Comparison of ENCODE assay signal across 1 cellular context in genomic region chr11:78290293-78291176, GRCh38.
TF ChIP-seq lines count a peak whose summit lies in the region.

No MANE protein-coding gene starts in this region.

TF ChIP-seq in K562, 482 proteins besides CTCF, POLR2A, EP300 and RAD21 (continued from another document and continues in another):
- no peak for TF ChIP-seq ZNF232 (CRISPR knock-in tag; IDR thresholded peaks at IDR 0.05)
- peak; percentile 74 for TF ChIP-seq GABPA (tag; conservative IDR thresholded peaks at IDR 0.05; ENCODE audit: low read depth)
- peak; percentile 67 for TF ChIP-seq NFRKB (IDR thresholded peaks at IDR 0.05; ENCODE audit: low read depth)
- no peak for TF ChIP-seq ZNF785 (CRISPR knock-in tag; IDR thresholded peaks at IDR 0.05)
- no peak for TF ChIP-seq TCF7L2 (IDR thresholded peaks at IDR 0.05; ENCODE audit: low read depth, low read length)
- TF ChIP-seq HNRNPK (IDR thresholded peaks at IDR 0.05; ENCODE audit: low read depth, low read length, poor library complexity, severe bottlenecking): no peak
- no peak for TF ChIP-seq CHD1 (IDR thresholded peaks at IDR 0.05; ENCODE audit: low read length)
- TF ChIP-seq FOXA1 (IDR thresholded peaks at IDR 0.05; ENCODE audit: borderline replicate concordance): no peak
- TF ChIP-seq DLX4 (CRISPR knock-in tag; IDR thresholded peaks at IDR 0.05): no peak
- TF ChIP-seq, protein P1, sequence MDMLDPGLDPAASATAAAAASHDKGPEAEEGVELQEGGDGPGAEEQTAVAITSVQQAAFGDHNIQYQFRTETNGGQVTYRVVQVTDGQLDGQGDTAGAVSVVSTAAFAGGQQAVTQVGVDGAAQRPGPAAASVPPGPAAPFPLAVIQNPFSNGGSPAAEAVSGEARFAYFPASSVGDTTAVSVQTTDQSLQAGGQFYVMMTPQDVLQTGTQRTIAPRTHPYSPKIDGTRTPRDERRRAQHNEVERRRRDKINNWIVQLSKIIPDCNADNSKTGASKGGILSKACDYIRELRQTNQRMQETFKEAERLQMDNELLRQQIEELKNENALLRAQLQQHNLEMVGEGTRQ (CRISPR knock-in tag; IDR thresholded peaks at IDR 0.05): no peak
- peak; percentile 58; the same call in 1 of the 2 replicates for TF ChIP-seq PTRF (tag; IDR thresholded peaks at IDR 0.05)
- TF ChIP-seq HMGN3 (IDR thresholded peaks at IDR 0.05; ENCODE audit: borderline replicate concordance, extremely low read depth, insufficient read length, low read depth, low read length): peak; percentile 61
- no peak for TF ChIP-seq PHF8 (IDR thresholded peaks at IDR 0.05; ENCODE audit: borderline replicate concordance, low read length)
- TF ChIP-seq ESRRB (CRISPR knock-in tag; IDR thresholded peaks at IDR 0.05; ENCODE audit: borderline replicate concordance): no peak
- no peak for TF ChIP-seq ZNF277 (CRISPR knock-in tag; IDR thresholded peaks at IDR 0.05; ENCODE audit: borderline replicate concordance)
- no peak for TF ChIP-seq ZBTB1 (CRISPR knock-in tag; IDR thresholded peaks at IDR 0.05; ENCODE audit: borderline replicate concordance, low read depth)
- TF ChIP-seq FOXA3 (CRISPR knock-in tag; conservative IDR thresholded peaks at IDR 0.05 in 1 of 2, IDR thresholded peaks at IDR 0.05 in 1 of 2): peak; percentile 69 to 72; a peak in 3 of 4 replicates
- no peak; the same call in 1 of the 2 replicates for TF ChIP-seq DEAF1 (CRISPR knock-in tag; IDR thresholded peaks at IDR 0.05)
- no peak for TF ChIP-seq SAP30 (IDR thresholded peaks at IDR 0.05; ENCODE audit: borderline replicate concordance, insufficient read depth, low read depth, low read length, poor library complexity, severe bottlenecking)
- TF ChIP-seq THRAP3 (IDR thresholded peaks at IDR 0.05; ENCODE audit: borderline replicate concordance): no peak
- TF ChIP-seq, protein P2, sequence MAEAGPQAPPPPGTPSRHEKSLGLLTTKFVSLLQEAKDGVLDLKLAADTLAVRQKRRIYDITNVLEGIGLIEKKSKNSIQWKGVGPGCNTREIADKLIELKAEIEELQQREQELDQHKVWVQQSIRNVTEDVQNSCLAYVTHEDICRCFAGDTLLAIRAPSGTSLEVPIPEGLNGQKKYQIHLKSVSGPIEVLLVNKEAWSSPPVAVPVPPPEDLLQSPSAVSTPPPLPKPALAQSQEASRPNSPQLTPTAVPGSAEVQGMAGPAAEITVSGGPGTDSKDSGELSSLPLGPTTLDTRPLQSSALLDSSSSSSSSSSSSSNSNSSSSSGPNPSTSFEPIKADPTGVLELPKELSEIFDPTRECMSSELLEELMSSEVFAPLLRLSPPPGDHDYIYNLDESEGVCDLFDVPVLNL (CRISPR knock-in tag; IDR thresholded peaks at IDR 0.05; ENCODE audit: low read depth): no peak
- TF ChIP-seq, protein P3, sequence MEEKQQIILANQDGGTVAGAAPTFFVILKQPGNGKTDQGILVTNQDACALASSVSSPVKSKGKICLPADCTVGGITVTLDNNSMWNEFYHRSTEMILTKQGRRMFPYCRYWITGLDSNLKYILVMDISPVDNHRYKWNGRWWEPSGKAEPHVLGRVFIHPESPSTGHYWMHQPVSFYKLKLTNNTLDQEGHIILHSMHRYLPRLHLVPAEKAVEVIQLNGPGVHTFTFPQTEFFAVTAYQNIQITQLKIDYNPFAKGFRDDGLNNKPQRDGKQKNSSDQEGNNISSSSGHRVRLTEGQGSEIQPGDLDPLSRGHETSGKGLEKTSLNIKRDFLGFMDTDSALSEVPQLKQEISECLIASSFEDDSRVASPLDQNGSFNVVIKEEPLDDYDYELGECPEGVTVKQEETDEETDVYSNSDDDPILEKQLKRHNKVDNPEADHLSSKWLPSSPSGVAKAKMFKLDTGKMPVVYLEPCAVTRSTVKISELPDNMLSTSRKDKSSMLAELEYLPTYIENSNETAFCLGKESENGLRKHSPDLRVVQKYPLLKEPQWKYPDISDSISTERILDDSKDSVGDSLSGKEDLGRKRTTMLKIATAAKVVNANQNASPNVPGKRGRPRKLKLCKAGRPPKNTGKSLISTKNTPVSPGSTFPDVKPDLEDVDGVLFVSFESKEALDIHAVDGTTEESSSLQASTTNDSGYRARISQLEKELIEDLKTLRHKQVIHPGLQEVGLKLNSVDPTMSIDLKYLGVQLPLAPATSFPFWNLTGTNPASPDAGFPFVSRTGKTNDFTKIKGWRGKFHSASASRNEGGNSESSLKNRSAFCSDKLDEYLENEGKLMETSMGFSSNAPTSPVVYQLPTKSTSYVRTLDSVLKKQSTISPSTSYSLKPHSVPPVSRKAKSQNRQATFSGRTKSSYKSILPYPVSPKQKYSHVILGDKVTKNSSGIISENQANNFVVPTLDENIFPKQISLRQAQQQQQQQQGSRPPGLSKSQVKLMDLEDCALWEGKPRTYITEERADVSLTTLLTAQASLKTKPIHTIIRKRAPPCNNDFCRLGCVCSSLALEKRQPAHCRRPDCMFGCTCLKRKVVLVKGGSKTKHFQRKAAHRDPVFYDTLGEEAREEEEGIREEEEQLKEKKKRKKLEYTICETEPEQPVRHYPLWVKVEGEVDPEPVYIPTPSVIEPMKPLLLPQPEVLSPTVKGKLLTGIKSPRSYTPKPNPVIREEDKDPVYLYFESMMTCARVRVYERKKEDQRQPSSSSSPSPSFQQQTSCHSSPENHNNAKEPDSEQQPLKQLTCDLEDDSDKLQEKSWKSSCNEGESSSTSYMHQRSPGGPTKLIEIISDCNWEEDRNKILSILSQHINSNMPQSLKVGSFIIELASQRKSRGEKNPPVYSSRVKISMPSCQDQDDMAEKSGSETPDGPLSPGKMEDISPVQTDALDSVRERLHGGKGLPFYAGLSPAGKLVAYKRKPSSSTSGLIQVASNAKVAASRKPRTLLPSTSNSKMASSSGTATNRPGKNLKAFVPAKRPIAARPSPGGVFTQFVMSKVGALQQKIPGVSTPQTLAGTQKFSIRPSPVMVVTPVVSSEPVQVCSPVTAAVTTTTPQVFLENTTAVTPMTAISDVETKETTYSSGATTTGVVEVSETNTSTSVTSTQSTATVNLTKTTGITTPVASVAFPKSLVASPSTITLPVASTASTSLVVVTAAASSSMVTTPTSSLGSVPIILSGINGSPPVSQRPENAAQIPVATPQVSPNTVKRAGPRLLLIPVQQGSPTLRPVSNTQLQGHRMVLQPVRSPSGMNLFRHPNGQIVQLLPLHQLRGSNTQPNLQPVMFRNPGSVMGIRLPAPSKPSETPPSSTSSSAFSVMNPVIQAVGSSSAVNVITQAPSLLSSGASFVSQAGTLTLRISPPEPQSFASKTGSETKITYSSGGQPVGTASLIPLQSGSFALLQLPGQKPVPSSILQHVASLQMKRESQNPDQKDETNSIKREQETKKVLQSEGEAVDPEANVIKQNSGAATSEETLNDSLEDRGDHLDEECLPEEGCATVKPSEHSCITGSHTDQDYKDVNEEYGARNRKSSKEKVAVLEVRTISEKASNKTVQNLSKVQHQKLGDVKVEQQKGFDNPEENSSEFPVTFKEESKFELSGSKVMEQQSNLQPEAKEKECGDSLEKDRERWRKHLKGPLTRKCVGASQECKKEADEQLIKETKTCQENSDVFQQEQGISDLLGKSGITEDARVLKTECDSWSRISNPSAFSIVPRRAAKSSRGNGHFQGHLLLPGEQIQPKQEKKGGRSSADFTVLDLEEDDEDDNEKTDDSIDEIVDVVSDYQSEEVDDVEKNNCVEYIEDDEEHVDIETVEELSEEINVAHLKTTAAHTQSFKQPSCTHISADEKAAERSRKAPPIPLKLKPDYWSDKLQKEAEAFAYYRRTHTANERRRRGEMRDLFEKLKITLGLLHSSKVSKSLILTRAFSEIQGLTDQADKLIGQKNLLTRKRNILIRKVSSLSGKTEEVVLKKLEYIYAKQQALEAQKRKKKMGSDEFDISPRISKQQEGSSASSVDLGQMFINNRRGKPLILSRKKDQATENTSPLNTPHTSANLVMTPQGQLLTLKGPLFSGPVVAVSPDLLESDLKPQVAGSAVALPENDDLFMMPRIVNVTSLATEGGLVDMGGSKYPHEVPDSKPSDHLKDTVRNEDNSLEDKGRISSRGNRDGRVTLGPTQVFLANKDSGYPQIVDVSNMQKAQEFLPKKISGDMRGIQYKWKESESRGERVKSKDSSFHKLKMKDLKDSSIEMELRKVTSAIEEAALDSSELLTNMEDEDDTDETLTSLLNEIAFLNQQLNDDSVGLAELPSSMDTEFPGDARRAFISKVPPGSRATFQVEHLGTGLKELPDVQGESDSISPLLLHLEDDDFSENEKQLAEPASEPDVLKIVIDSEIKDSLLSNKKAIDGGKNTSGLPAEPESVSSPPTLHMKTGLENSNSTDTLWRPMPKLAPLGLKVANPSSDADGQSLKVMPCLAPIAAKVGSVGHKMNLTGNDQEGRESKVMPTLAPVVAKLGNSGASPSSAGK (IDR thresholded peaks at IDR 0.05): peak; percentile 63
- TF ChIP-seq ZC3H8 (IDR thresholded peaks at IDR 0.05): no peak
- TF ChIP-seq SLC30A9 (CRISPR knock-in tag; IDR thresholded peaks at IDR 0.05): no peak
- no peak for TF ChIP-seq ZNF655 (CRISPR knock-in tag; IDR thresholded peaks at IDR 0.05)
- no peak for TF ChIP-seq ETV5 (CRISPR knock-in tag; IDR thresholded peaks at IDR 0.05; ENCODE audit: low read depth)
- no peak for TF ChIP-seq HMG20B (CRISPR knock-in tag; IDR thresholded peaks at IDR 0.05)
- no peak for TF ChIP-seq EZH2 (IDR thresholded peaks at IDR 0.05; ENCODE audit: borderline replicate concordance, low read depth, low read length)
- no peak for TF ChIP-seq SIRT6 (IDR thresholded peaks at IDR 0.05; ENCODE audit: low read depth, low read length)
- peak; percentile 78; the same call in 1 of the 2 replicates for TF ChIP-seq SMARCE1 (IDR thresholded peaks at IDR 0.05)
- peak; percentile 38 to 61; a peak in 1 of 4 replicates for TF ChIP-seq TEAD1 (CRISPR knock-in tag; IDR thresholded peaks at IDR 0.05)
- TF ChIP-seq MLX (CRISPR knock-in tag; conservative IDR thresholded peaks at IDR 0.05): no peak
- TF ChIP-seq PCBP1 (IDR thresholded peaks at IDR 0.05; ENCODE audit: low read depth, low read length, poor library complexity, severe bottlenecking): no peak
- TF ChIP-seq NEUROD1 (IDR thresholded peaks at IDR 0.05; ENCODE audit: borderline replicate concordance, low read depth, low read length, partially characterized antibody): peak; percentile 77
- TF ChIP-seq HNRNPL (IDR thresholded peaks at IDR 0.05; ENCODE audit: low read depth, low read length): no peak
- no peak for TF ChIP-seq ASH1L (IDR thresholded peaks at IDR 0.05; ENCODE audit: borderline replicate concordance, low read depth, partially characterized antibody)
- no peak for TF ChIP-seq POLR3A (IDR thresholded peaks at IDR 0.05; ENCODE audit: borderline replicate concordance, extremely low read depth, insufficient read depth, insufficient read length)
- TF ChIP-seq ZC3H4 (CRISPR knock-in tag; IDR thresholded peaks at IDR 0.05; ENCODE audit: borderline replicate concordance): no peak
- no peak for TF ChIP-seq NFATC3 (IDR thresholded peaks at IDR 0.05)
- TF ChIP-seq, protein P4, sequence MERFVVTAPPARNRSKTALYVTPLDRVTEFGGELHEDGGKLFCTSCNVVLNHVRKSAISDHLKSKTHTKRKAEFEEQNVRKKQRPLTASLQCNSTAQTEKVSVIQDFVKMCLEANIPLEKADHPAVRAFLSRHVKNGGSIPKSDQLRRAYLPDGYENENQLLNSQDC (CRISPR knock-in tag; IDR thresholded peaks at IDR 0.05): no peak
- TF ChIP-seq, protein P5, sequence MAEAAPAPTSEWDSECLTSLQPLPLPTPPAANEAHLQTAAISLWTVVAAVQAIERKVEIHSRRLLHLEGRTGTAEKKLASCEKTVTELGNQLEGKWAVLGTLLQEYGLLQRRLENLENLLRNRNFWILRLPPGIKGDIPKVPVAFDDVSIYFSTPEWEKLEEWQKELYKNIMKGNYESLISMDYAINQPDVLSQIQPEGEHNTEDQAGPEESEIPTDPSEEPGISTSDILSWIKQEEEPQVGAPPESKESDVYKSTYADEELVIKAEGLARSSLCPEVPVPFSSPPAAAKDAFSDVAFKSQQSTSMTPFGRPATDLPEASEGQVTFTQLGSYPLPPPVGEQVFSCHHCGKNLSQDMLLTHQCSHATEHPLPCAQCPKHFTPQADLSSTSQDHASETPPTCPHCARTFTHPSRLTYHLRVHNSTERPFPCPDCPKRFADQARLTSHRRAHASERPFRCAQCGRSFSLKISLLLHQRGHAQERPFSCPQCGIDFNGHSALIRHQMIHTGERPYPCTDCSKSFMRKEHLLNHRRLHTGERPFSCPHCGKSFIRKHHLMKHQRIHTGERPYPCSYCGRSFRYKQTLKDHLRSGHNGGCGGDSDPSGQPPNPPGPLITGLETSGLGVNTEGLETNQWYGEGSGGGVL (CRISPR knock-in tag; IDR thresholded peaks at IDR 0.05): no peak
- no peak for TF ChIP-seq HLTF (IDR thresholded peaks at IDR 0.05)
